1 cellular context compared by ENCODE assay signal in genomic region chr6:166999145-166999844, GRCh38.
A peak's percentile ranks its signal among the peaks of the same experiment; 100 is the strongest.
TF ChIP-seq lines count a peak whose summit lies in the region.

A gene with protein sequence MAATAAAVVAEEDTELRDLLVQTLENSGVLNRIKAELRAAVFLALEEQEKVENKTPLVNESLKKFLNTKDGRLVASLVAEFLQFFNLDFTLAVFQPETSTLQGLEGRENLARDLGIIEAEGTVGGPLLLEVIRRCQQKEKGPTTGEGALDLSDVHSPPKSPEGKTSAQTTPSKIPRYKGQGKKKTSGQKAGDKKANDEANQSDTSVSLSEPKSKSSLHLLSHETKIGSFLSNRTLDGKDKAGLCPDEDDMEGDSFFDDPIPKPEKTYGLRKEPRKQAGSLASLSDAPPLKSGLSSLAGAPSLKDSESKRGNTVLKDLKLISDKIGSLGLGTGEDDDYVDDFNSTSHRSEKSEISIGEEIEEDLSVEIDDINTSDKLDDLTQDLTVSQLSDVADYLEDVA (plus strand): TSS chr6:166999397. CDS start chr6:166999413, 16 bp downstream.

TF ChIP-seq in HepG2, 621 proteins besides CTCF, POLR2A, EP300 and RAD21 (continued from another document and continues in another):
- TF ChIP-seq RNF219 (CRISPR knock-in tag; IDR thresholded peaks at IDR 0.05) (no peak; the same call in 1 of the 2 replicates), ZNF790 (CRISPR knock-in tag; IDR thresholded peaks at IDR 0.05; ENCODE audit: borderline replicate concordance) (no peak; the same call in 1 of the 2 replicates), ZNF3 (CRISPR knock-in tag; IDR thresholded peaks at IDR 0.05) (no peak), REXO4 (CRISPR knock-in tag; IDR thresholded peaks at IDR 0.05; ENCODE audit: borderline replicate concordance) (peak; percentile 34; the same call in 1 of the 2 replicates), DMAP1 (CRISPR knock-in tag; IDR thresholded peaks at IDR 0.05) (peak; percentile 80), HCFC1 (IDR thresholded peaks at IDR 0.05; ENCODE audit: low read depth, low read length) (peak; percentile 41; the same call in 1 of the 2 replicates), ZSCAN20 (CRISPR knock-in tag; IDR thresholded peaks at IDR 0.05; ENCODE audit: borderline replicate concordance) (peak; percentile 23; the same call in 1 of the 2 replicates), ZNF773 (CRISPR knock-in tag; IDR thresholded peaks at IDR 0.05; ENCODE audit: borderline replicate concordance) (no peak), MAF1 (CRISPR knock-in tag; IDR thresholded peaks at IDR 0.05; ENCODE audit: borderline replicate concordance) (no peak; the same call in 1 of the 2 replicates), ARID5B (CRISPR knock-in tag; IDR thresholded peaks at IDR 0.05) (peak; percentile 23; the same call in 1 of the 2 replicates), RELA (CRISPR knock-in tag; IDR thresholded peaks at IDR 0.05) (peak; percentile 45; the same call in 1 of the 2 replicates), ATF7-NPFF (CRISPR knock-in tag; IDR thresholded peaks at IDR 0.05; ENCODE audit: low read depth) (peak; percentile 97; the same call in 1 of the 2 replicates), MYNN (CRISPR knock-in tag; IDR thresholded peaks at IDR 0.05; ENCODE audit: low read depth) (no peak), KDM6A (CRISPR knock-in tag; IDR thresholded peaks at IDR 0.05; ENCODE audit: low read depth) (no peak; the same call in 1 of the 2 replicates), AKAP8 (CRISPR knock-in tag; IDR thresholded peaks at IDR 0.05) (peak; percentile 94), BCL3 (CRISPR knock-in tag; IDR thresholded peaks at IDR 0.05) (peak; percentile 97), SMC3 (IDR thresholded peaks at IDR 0.05; ENCODE audit: low read length) (no peak), ZBTB7B (CRISPR knock-in tag; IDR thresholded peaks at IDR 0.05) (peak; percentile 31; the same call in 1 of the 2 replicates), MED8 (CRISPR knock-in tag; IDR thresholded peaks at IDR 0.05; ENCODE audit: insufficient replicate concordance) (peak; percentile 13), NCOA1 (CRISPR knock-in tag; IDR thresholded peaks at IDR 0.05) (no peak), STAG1 (CRISPR knock-in tag; IDR thresholded peaks at IDR 0.05) (no peak), RBM39 (IDR thresholded peaks at IDR 0.05; ENCODE audit: low read depth, low read length, poor library complexity, severe bottlenecking) (peak; percentile 97), GABPA (IDR thresholded peaks at IDR 0.05; ENCODE audit: low read depth, low read length) (no peak), GABPA (CRISPR knock-in tag; IDR thresholded peaks at IDR 0.05; ENCODE audit: low read depth) (no peak), ZNF138 (CRISPR knock-in tag; IDR thresholded peaks at IDR 0.05; ENCODE audit: low read depth) (peak; percentile 81), ZNF468 (CRISPR knock-in tag; IDR thresholded peaks at IDR 0.05) (peak; percentile 97), SKI (IDR thresholded peaks at IDR 0.05; ENCODE audit: partially characterized antibody) (peak; percentile 64)
- TF ChIP-seq, protein P1, sequence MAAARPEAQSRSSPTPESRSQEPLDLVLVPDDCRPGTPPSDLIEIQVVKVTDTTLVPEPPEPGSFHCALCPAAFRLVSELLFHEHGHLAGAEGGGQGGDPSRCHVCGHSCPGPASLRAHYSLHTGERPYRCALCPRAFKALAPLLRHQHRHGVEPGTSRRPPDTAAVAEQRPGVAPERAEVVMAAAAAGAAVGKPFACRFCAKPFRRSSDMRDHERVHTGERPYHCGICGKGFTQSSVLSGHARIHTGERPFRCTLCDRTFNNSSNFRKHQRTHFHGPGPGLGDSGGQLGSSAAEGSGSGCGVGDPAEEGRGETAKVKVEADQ (CRISPR knock-in tag; IDR thresholded peaks at IDR 0.05; ENCODE audit: borderline replicate concordance): peak; percentile 82
- TF ChIP-seq, protein P2, sequence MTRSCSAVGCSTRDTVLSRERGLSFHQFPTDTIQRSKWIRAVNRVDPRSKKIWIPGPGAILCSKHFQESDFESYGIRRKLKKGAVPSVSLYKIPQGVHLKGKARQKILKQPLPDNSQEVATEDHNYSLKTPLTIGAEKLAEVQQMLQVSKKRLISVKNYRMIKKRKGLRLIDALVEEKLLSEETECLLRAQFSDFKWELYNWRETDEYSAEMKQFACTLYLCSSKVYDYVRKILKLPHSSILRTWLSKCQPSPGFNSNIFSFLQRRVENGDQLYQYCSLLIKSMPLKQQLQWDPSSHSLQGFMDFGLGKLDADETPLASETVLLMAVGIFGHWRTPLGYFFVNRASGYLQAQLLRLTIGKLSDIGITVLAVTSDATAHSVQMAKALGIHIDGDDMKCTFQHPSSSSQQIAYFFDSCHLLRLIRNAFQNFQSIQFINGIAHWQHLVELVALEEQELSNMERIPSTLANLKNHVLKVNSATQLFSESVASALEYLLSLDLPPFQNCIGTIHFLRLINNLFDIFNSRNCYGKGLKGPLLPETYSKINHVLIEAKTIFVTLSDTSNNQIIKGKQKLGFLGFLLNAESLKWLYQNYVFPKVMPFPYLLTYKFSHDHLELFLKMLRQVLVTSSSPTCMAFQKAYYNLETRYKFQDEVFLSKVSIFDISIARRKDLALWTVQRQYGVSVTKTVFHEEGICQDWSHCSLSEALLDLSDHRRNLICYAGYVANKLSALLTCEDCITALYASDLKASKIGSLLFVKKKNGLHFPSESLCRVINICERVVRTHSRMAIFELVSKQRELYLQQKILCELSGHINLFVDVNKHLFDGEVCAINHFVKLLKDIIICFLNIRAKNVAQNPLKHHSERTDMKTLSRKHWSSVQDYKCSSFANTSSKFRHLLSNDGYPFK (CRISPR knock-in tag; IDR thresholded peaks at IDR 0.05; ENCODE audit: borderline replicate concordance): peak; percentile 51; the same call in 1 of the 2 replicates
- TF ChIP-seq, protein P3, sequence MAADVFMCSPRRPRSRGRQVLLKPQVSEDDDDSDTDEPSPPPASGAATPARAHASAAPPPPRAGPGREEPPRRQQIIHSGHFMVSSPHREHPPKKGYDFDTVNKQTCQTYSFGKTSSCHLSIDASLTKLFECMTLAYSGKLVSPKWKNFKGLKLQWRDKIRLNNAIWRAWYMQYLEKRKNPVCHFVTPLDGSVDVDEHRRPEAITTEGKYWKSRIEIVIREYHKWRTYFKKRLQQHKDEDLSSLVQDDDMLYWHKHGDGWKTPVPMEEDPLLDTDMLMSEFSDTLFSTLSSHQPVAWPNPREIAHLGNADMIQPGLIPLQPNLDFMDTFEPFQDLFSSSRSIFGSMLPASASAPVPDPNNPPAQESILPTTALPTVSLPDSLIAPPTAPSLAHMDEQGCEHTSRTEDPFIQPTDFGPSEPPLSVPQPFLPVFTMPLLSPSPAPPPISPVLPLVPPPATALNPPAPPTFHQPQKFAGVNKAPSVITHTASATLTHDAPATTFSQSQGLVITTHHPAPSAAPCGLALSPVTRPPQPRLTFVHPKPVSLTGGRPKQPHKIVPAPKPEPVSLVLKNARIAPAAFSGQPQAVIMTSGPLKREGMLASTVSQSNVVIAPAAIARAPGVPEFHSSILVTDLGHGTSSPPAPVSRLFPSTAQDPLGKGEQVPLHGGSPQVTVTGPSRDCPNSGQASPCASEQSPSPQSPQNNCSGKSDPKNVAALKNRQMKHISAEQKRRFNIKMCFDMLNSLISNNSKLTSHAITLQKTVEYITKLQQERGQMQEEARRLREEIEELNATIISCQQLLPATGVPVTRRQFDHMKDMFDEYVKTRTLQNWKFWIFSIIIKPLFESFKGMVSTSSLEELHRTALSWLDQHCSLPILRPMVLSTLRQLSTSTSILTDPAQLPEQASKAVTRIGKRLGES (CRISPR knock-in tag; IDR thresholded peaks at IDR 0.05; ENCODE audit: borderline replicate concordance): 0 out of 2 replicates have a peak, but pooled peaks have one; percentile 35
- TF ChIP-seq, protein P4, sequence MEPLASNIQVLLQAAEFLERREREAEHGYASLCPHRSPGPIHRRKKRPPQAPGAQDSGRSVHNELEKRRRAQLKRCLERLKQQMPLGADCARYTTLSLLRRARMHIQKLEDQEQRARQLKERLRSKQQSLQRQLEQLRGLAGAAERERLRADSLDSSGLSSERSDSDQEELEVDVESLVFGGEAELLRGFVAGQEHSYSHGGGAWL (CRISPR knock-in tag; IDR thresholded peaks at IDR 0.05): 0 out of 2 replicates have a peak, but pooled peaks have one; percentile 74
- TF ChIP-seq, protein P5, sequence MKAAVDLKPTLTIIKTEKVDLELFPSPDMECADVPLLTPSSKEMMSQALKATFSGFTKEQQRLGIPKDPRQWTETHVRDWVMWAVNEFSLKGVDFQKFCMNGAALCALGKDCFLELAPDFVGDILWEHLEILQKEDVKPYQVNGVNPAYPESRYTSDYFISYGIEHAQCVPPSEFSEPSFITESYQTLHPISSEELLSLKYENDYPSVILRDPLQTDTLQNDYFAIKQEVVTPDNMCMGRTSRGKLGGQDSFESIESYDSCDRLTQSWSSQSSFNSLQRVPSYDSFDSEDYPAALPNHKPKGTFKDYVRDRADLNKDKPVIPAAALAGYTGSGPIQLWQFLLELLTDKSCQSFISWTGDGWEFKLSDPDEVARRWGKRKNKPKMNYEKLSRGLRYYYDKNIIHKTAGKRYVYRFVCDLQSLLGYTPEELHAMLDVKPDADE (CRISPR knock-in tag; IDR thresholded peaks at IDR 0.05): no peak; the same call in 1 of the 2 replicates
- TF ChIP-seq, protein P6, sequence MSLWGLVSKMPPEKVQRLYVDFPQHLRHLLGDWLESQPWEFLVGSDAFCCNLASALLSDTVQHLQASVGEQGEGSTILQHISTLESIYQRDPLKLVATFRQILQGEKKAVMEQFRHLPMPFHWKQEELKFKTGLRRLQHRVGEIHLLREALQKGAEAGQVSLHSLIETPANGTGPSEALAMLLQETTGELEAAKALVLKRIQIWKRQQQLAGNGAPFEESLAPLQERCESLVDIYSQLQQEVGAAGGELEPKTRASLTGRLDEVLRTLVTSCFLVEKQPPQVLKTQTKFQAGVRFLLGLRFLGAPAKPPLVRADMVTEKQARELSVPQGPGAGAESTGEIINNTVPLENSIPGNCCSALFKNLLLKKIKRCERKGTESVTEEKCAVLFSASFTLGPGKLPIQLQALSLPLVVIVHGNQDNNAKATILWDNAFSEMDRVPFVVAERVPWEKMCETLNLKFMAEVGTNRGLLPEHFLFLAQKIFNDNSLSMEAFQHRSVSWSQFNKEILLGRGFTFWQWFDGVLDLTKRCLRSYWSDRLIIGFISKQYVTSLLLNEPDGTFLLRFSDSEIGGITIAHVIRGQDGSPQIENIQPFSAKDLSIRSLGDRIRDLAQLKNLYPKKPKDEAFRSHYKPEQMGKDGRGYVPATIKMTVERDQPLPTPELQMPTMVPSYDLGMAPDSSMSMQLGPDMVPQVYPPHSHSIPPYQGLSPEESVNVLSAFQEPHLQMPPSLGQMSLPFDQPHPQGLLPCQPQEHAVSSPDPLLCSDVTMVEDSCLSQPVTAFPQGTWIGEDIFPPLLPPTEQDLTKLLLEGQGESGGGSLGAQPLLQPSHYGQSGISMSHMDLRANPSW (CRISPR knock-in tag; IDR thresholded peaks at IDR 0.05; ENCODE audit: borderline replicate concordance): no peak; the same call in 1 of the 2 replicates
- TF ChIP-seq, protein P7, sequence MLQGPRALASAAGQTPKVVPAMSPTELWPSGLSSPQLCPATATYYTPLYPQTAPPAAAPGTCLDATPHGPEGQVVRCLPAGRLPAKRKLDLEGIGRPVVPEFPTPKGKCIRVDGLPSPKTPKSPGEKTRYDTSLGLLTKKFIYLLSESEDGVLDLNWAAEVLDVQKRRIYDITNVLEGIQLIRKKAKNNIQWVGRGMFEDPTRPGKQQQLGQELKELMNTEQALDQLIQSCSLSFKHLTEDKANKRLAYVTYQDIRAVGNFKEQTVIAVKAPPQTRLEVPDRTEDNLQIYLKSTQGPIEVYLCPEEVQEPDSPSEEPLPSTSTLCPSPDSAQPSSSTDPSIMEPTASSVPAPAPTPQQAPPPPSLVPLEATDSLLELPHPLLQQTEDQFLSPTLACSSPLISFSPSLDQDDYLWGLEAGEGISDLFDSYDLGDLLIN (CRISPR knock-in tag; IDR thresholded peaks at IDR 0.05; ENCODE audit: borderline replicate concordance): 0 out of 2 replicates have a peak, but pooled peaks have one; percentile 14
